16 cellular contexts compared by ENCODE assay signal in genomic region chr2:120550893-120551446, GRCh38.
DNase-seq lines count a peak whose midpoint lies in the region; ATAC-seq and TF ChIP-seq lines count a peak whose summit lies in the region.
"Had no signal": no experiment of that assay in that cellular context is flagged by ENCODE, and none has a peak within 500 bp of the region (broad histone marks: within the 10 kb centered on the region; RNA-seq: fewer than 3 reads in every experiment).

No MANE protein-coding gene starts in this region.

- TF ChIP-seq CTCF in body of pancreas (IDR thresholded peaks at IDR 0.05), result no peak

- H3K9me3 ChIP-seq in BLaER1 (no peaks in the 10 kb centered on the region), body of pancreas (no peaks in the 10 kb centered on the region), mesodermal cell (ENCODE audit: control insufficient read depth, low read length) (no peaks in the 10 kb centered on the region)
- H3K9me3 ChIP-seq: A549 had no signal

- H3K27ac ChIP-seq in BLaER1 (no peak overlapping the region), body of pancreas (peak overlapping the region in 3 of 4 donors; percentile 1 to 80 (median 33)), mesodermal cell (ENCODE audit: low read depth, low read length, severe bottlenecking) (peak overlapping the region; percentile 36)
- H3K27ac ChIP-seq: A549, KMS-11 had no signal

- no peaks in the 10 kb centered on the region for H4K20me1 ChIP-seq in BLaER1

- no peak overlapping the region for H3K9ac ChIP-seq in BLaER1
- H3K9ac ChIP-seq: KMS-11 had no signal

- intact Hi-C loops in body of pancreas (cut with DNase I), result no loop called here
- intact Hi-C loops in posterior vena cava (cut with DNase I), result loop anchor here in 1 of 2 donors (5.0 to 10.0 kb wide), 2 partner anchors 126 to 206 kb away; partner anchors contain the start of gene INHBB

- no peak overlapping the region for H3K4me3 ChIP-seq in BLaER1
- H3K4me3 ChIP-seq in body of pancreas, result no peak overlapping the region
- no peak overlapping the region for H3K4me3 ChIP-seq in mesodermal cell (ENCODE audit: extremely low read depth, insufficient read depth, low read length, poor library complexity, severe bottlenecking)
- no peak overlapping the region for H3K4me3 ChIP-seq in H7 (ENCODE audit: insufficient read depth, low read depth, low read length)
- H3K4me3 ChIP-seq: A549 had no signal

- H3K36me3 ChIP-seq in BLaER1, result no peaks in the 10 kb centered on the region
- H3K36me3 ChIP-seq in body of pancreas (replicated peaks in 1 of 2; ENCODE audit: insufficient read depth in 1 of 2, low read depth in 2 of 2), result no peaks in the 10 kb centered on the region
- no peaks in the 10 kb centered on the region for H3K36me3 ChIP-seq in mesodermal cell (ENCODE audit: control insufficient read depth, insufficient read depth, low read length)
- H3K36me3 ChIP-seq in H7 (replicated peaks; ENCODE audit: control insufficient read depth, insufficient read depth, low read length), result no peaks in the 10 kb centered on the region

- no peaks in the 10 kb centered on the region for H3K27me3 ChIP-seq in BLaER1
- H3K27me3 ChIP-seq in body of pancreas, result no peaks in the 10 kb centered on the region
- H3K27me3 ChIP-seq in H7 (ENCODE audit: control insufficient read depth, insufficient read depth, low read length), result peaks cover 8% of the 10 kb centered on the region

- 16 to 26% methylated on average over 2 of the region's 2 CpGs for WGBS in body of pancreas, 2 donors
- 43 to 71% methylated on average over 1 to 2 of the region's 2 CpGs for WGBS in mesodermal cell (ENCODE audit: insufficient coverage in 2 of 2), 2 experiments

- H3K4me2 ChIP-seq in BLaER1, result 0 out of 2 replicates have a peak overlapping the region, but pooled peaks have one; percentile 30
- H3K4me2 ChIP-seq: A549, KMS-11 had no signal

- ATAC-seq in body of pancreas, result no peak
- ATAC-seq: A549, Panc1 had no signal

- no peak for TF ChIP-seq POLR2A in body of pancreas (IDR thresholded peaks at IDR 0.05)

- DNase-seq in NCI-H82 treated with DMSO at 0.1 percent for 48 hours (lab: John Stamatoyannopoulos, UW; ENCODE audit: unreplicated experiment) (peak; percentile 47), body of pancreas (no peak), GF-D8 (lab: John Stamatoyannopoulos, UW) (no peak), H7 (no peak), posterior vena cava (ENCODE audit: low spot score) (no peak)
- DNase-seq: COR-L47, HFFc6, NCI-H1048, NCI-H1436 treated with DMSO at 0.1 percent for 48 hours, NCI-H2081, NCI-H774 had no signal

- peaks cover 18% of the 10 kb centered on the region for H3K4me1 ChIP-seq in BLaER1
- H3K4me1 ChIP-seq in body of pancreas, result peaks cover 30% of the 10 kb centered on the region
- H3K4me1 ChIP-seq in mesodermal cell (ENCODE audit: control insufficient read depth, insufficient read depth, low read length, poor library complexity, severe bottlenecking), result peaks cover 12% of the 10 kb centered on the region
